ENCODE assay signal across 22 cellular contexts in the genomic region with DNA sequence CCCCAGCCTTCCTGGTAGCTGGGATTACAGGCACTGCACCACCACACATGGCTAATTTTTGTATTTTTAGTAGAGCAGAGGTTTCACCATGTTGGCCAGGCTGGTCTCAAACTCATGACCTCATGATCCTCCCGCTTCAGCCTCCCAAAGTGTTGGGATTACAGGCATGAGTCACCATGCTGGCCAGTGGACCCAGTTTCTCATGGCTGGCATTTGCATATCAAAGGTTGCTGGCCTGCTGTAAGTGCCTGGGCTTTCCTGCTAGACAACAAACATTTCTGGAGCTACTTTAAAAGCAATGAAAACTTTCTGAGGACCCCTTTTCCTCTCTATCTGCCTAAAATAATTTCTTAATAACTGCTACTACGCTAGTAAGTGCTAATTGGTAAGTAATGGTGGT.
"Had no signal": no experiment of that assay in that cellular context is flagged by ENCODE, and none has a peak within 500 bp of the region (broad histone marks: within the 10 kb centered on the region; RNA-seq: fewer than 3 reads in every experiment).

No MANE protein-coding gene starts in this region.

- H3K4me3 ChIP-seq: dorsolateral prefrontal cortex, esophagus muscularis mucosa, gastroesophageal sphincter, sigmoid colon, skin epidermis, thoracic aorta, transverse colon had no signal

- H3K4me1 Mint-ChIP-seq: mesothelial cell of epicardium; natural killer cell; neural crest cell; stimulated activated naive B cell treated with anti-CD40 and anti-IgM and Interleukin-4, amounts not matched to agents 10 μg/mL and 1 μg/mL and 100 μg/mL, for 72 hours; stimulated activated naive CD8-positive, alpha-beta T cell treated with anti-CD3 and anti-CD28 coated beads, Interleukin-15, amount 100 ng/mL, for 72 hours had no signal

- H3K4me1 ChIP-seq: esophagus muscularis mucosa, gastroesophageal sphincter, sigmoid colon, transverse colon had no signal

- H3K27me3 Mint-ChIP-seq: stimulated activated naive B cell treated with anti-CD40 and anti-IgM and Interleukin-4, amounts not matched to agents 10 μg/mL and 1 μg/mL and 100 μg/mL, for 72 hours; stimulated activated naive CD8-positive, alpha-beta T cell treated with anti-CD3 and anti-CD28 coated beads, Interleukin-15, amount 100 ng/mL, for 72 hours had no signal

- H3K9me3 ChIP-seq: esophagus muscularis mucosa, gastroesophageal sphincter, sigmoid colon, thoracic aorta, transverse colon had no signal

- H3K27me3 ChIP-seq: dorsolateral prefrontal cortex, esophagus muscularis mucosa, gastroesophageal sphincter, sigmoid colon, transverse colon had no signal

- H3K36me3 ChIP-seq: esophagus muscularis mucosa, gastroesophageal sphincter, sigmoid colon, thoracic aorta, transverse colon had no signal

- ATAC-seq: gastroesophageal sphincter; left lobe of liver; natural killer cell; stimulated activated naive B cell treated with anti-CD40 and anti-IgM and Interleukin-4, amounts not matched to agents 10 μg/mL and 1 μg/mL and 100 μg/mL, for 72 hours; stimulated activated naive CD8-positive, alpha-beta T cell treated with anti-CD3 and anti-CD28 coated beads, Interleukin-15, amount 100 ng/mL, for 72 hours had no signal

- DNase-seq: cortex of kidney; dorsolateral prefrontal cortex; effector CD8-positive, alpha-beta T cell; glutamatergic neuron; mammary epithelial cell; natural killer cell; sigmoid colon; stimulated activated CD4-positive, alpha-beta T cell treated with anti-CD3 and anti-CD28 coated beads, Interleukin-2, amount 100 ng/mL, for 24 hours; stimulated activated CD4-positive, alpha-beta T cell treated with anti-CD3 and anti-CD28 coated beads, Interleukin-4, amount 100 ng/mL, for 4 hours; stimulated activated naive B cell treated with anti-CD40 and anti-IgM and Interleukin-4, amounts not matched to agents 10 μg/mL and 1 μg/mL and 100 μg/mL, for 72 hours; stimulated activated naive CD8-positive, alpha-beta T cell treated with anti-CD3 and anti-CD28 coated beads, Interleukin-15, amount 100 ng/mL, for 72 hours; transverse colon had no signal

- H3K27ac ChIP-seq: dorsolateral prefrontal cortex, epithelial cell of prostate, esophagus muscularis mucosa, gastroesophageal sphincter, sigmoid colon, skin epidermis, thoracic aorta, transverse colon had no signal

- H3K36me3 Mint-ChIP-seq: natural killer cell; stimulated activated naive B cell treated with anti-CD40 and anti-IgM and Interleukin-4, amounts not matched to agents 10 μg/mL and 1 μg/mL and 100 μg/mL, for 72 hours had no signal

- H3K27ac Mint-ChIP-seq: mesothelial cell of epicardium; natural killer cell; stimulated activated naive B cell treated with anti-CD40 and anti-IgM and Interleukin-4, amounts not matched to agents 10 μg/mL and 1 μg/mL and 100 μg/mL, for 72 hours; stimulated activated naive CD8-positive, alpha-beta T cell treated with anti-CD3 and anti-CD28 coated beads, Interleukin-15, amount 100 ng/mL, for 72 hours had no signal

- FAIRE-seq: endometrium, islet of Langerhans had no signal

- H3K4me3 Mint-ChIP-seq: mesothelial cell of epicardium; natural killer cell; neural crest cell; stimulated activated naive B cell treated with anti-CD40 and anti-IgM and Interleukin-4, amounts not matched to agents 10 μg/mL and 1 μg/mL and 100 μg/mL, for 72 hours; stimulated activated naive CD8-positive, alpha-beta T cell treated with anti-CD3 and anti-CD28 coated beads, Interleukin-15, amount 100 ng/mL, for 72 hours had no signal
